2 cellular contexts compared by ENCODE assay signal in the genomic region with DNA sequence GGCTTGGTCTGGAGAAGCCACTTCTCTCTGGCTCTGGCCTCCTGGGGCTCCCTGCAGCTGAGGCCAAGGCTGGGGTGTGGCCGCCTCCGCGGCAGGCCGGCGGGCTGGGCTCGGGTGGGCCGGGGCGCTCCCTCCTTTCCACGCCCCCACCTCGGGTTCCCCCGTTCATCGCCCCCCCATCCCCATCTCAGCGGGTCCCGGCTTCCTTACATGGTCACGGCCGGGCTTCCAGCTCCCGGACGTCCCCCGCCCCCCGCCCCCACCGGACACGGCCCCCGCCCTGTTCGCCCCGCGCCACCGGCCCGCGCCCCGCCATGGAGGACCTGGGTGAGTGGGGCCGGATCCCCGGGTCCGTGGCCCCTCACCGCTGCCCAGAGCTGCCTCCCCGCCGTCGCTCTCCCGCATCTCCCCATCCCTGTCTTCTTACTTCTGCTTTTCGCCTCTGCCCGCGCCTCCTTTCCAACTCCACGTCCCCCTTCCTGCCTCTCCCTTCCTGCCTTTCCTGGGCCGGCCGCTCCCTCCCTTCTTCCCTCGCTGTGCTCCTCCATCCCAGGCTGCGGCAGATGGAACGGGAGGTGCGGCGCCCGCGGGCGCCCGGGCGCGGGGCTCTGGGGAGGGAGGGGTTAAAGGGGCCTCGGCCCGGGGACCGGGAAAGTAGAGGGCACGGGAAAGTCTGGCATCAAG.
TF ChIP-seq lines count a peak whose summit lies in the region.

Gene TGFB1I1, plus strand, starts transcription at position 278 of the 684 bp plus-strand sequence. Its CDS starts 37 bp downstream, at position 315.

TF ChIP-seq in Ishikawa, 13 proteins besides CTCF, POLR2A, EP300 and RAD21:
- TF ChIP-seq REST (IDR thresholded peaks at IDR 0.05; ENCODE audit: low read depth) (no peak), FOXM1 (IDR thresholded peaks at IDR 0.05; ENCODE audit: borderline replicate concordance, low read depth) (no peak), YY1 (IDR thresholded peaks at IDR 0.05; ENCODE audit: low read depth) (peak; percentile 23; the same call in 1 of the 2 replicates), TCF12 (IDR thresholded peaks at IDR 0.05; ENCODE audit: low read depth) (no peak), EGR1 (IDR thresholded peaks at IDR 0.05) (no peak), ZBTB7A (IDR thresholded peaks at IDR 0.05; ENCODE audit: low read depth) (no peak)

TF ChIP-seq in GM12878, 131 proteins besides CTCF, POLR2A, EP300 and RAD21 (continued from another document):
- TF ChIP-seq, protein P1, sequence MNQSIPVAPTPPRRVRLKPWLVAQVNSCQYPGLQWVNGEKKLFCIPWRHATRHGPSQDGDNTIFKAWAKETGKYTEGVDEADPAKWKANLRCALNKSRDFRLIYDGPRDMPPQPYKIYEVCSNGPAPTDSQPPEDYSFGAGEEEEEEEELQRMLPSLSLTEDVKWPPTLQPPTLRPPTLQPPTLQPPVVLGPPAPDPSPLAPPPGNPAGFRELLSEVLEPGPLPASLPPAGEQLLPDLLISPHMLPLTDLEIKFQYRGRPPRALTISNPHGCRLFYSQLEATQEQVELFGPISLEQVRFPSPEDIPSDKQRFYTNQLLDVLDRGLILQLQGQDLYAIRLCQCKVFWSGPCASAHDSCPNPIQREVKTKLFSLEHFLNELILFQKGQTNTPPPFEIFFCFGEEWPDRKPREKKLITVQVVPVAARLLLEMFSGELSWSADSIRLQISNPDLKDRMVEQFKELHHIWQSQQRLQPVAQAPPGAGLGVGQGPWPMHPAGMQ (IDR thresholded peaks at IDR 0.05; ENCODE audit: borderline replicate concordance), result no peak
- TF ChIP-seq CBX5 (IDR thresholded peaks at IDR 0.05; ENCODE audit: low read depth), result no peak
- peak; percentile 40 for TF ChIP-seq SUZ12 (IDR thresholded peaks at IDR 0.05; ENCODE audit: unreplicated experiment)
